19 cellular contexts compared by ENCODE assay signal in genomic region chr6:280775-281468, GRCh38.
"Had no signal": no experiment of that assay in that cellular context is flagged by ENCODE, and none has a peak within 500 bp of the region (broad histone marks: within the 10 kb centered on the region; RNA-seq: fewer than 3 reads in every experiment).

No MANE protein-coding gene starts in this region.

- H3K27ac Mint-ChIP-seq: effector memory CD8-positive, alpha-beta T cell; natural killer cell; stimulated activated naive B cell treated with anti-CD40 and anti-IgM and Interleukin-4, amounts not matched to agents 10 μg/mL and 1 μg/mL and 100 μg/mL, for 72 hours; stimulated activated naive CD8-positive, alpha-beta T cell treated with anti-CD3 and anti-CD28 coated beads, Interleukin-15, Interleukin-2, amounts not matched to agents 100 ng/mL and 50 ng/mL, for 24 hours had no signal

- DNase-seq: cortex of kidney; effector memory CD8-positive, alpha-beta T cell; erythroblast; left cardiac atrium; mammary epithelial cell; mesendoderm; midbrain; natural killer cell; occipital lobe; sigmoid colon; stimulated activated naive B cell treated with anti-CD40 and anti-IgM and Interleukin-4, amounts not matched to agents 10 μg/mL and 1 μg/mL and 100 μg/mL, for 72 hours; upper lobe of left lung had no signal

- H3K4me3 ChIP-seq: left lung, prostate gland, right atrium auricular region, sigmoid colon, thoracic aorta, tibial nerve, upper lobe of left lung had no signal

- H3K9me3 ChIP-seq: left lung, prostate gland, right atrium auricular region, sigmoid colon, thoracic aorta, tibial nerve, upper lobe of left lung had no signal

- H3K27ac ChIP-seq: left lung, parathyroid adenoma, prostate gland, right atrium auricular region, sigmoid colon, thoracic aorta, tibial nerve, upper lobe of left lung had no signal

- H3K36me3 ChIP-seq: left lung, prostate gland, right atrium auricular region, sigmoid colon, thoracic aorta, tibial nerve, upper lobe of left lung had no signal

- H3K36me3 Mint-ChIP-seq: natural killer cell had no signal

- H3K27me3 Mint-ChIP-seq: effector memory CD8-positive, alpha-beta T cell; stimulated activated naive B cell treated with anti-CD40 and anti-IgM and Interleukin-4, amounts not matched to agents 10 μg/mL and 1 μg/mL and 100 μg/mL, for 72 hours; stimulated activated naive CD8-positive, alpha-beta T cell treated with anti-CD3 and anti-CD28 coated beads, Interleukin-15, Interleukin-2, amounts not matched to agents 100 ng/mL and 50 ng/mL, for 24 hours had no signal

- H3K9me3 Mint-ChIP-seq: effector memory CD8-positive, alpha-beta T cell; natural killer cell; stimulated activated naive CD8-positive, alpha-beta T cell treated with anti-CD3 and anti-CD28 coated beads, Interleukin-15, Interleukin-2, amounts not matched to agents 100 ng/mL and 50 ng/mL, for 24 hours had no signal

- ATAC-seq: effector memory CD8-positive, alpha-beta T cell; left cardiac atrium; left lung; natural killer cell; stimulated activated naive B cell treated with anti-CD40 and anti-IgM and Interleukin-4, amounts not matched to agents 10 μg/mL and 1 μg/mL and 100 μg/mL, for 72 hours had no signal

- H3K4me1 ChIP-seq: left lung, parathyroid adenoma, prostate gland, right atrium auricular region, sigmoid colon, tibial nerve, upper lobe of left lung had no signal

- H3K27me3 ChIP-seq: left lung, right atrium auricular region, sigmoid colon, tibial nerve, upper lobe of left lung had no signal

- H3K4me3 Mint-ChIP-seq: effector memory CD8-positive, alpha-beta T cell; natural killer cell; stimulated activated naive B cell treated with anti-CD40 and anti-IgM and Interleukin-4, amounts not matched to agents 10 μg/mL and 1 μg/mL and 100 μg/mL, for 72 hours; stimulated activated naive CD8-positive, alpha-beta T cell treated with anti-CD3 and anti-CD28 coated beads, Interleukin-15, Interleukin-2, amounts not matched to agents 100 ng/mL and 50 ng/mL, for 24 hours had no signal
